In genomic region chr18:76464281-76465259, GRCh38 we compare ENCODE assay signal across 1 cellular context.
TF ChIP-seq lines count a peak whose summit lies in the region.

No MANE protein-coding gene starts in this region.

TF ChIP-seq in GM12878, 131 proteins besides CTCF, POLR2A, EP300 and RAD21:
- no peak for TF ChIP-seq FOS (IDR thresholded peaks at IDR 0.05; ENCODE audit: borderline replicate concordance, extremely low read depth, insufficient read length)
- TF ChIP-seq TCF3 (IDR thresholded peaks at IDR 0.05; ENCODE audit: borderline replicate concordance, insufficient read depth, low read depth, low read length): no peak
- no peak for TF ChIP-seq GABPA (IDR thresholded peaks at IDR 0.05; ENCODE audit: low read depth)
- no peak for TF ChIP-seq USF2 (IDR thresholded peaks at IDR 0.05; ENCODE audit: borderline replicate concordance, low read depth, low read length)
- no peak for TF ChIP-seq TCF7 (IDR thresholded peaks at IDR 0.05; ENCODE audit: borderline replicate concordance)
- TF ChIP-seq CUX1 (IDR thresholded peaks at IDR 0.05; ENCODE audit: insufficient replicate concordance, low read depth, low read length): no peak
- TF ChIP-seq REST (IDR thresholded peaks at IDR 0.05; ENCODE audit: low read depth, low read length): no peak
- TF ChIP-seq SPI1 (IDR thresholded peaks at IDR 0.05; ENCODE audit: borderline replicate concordance, insufficient read depth, low read depth, low read length): no peak
- TF ChIP-seq SUZ12 (IDR thresholded peaks at IDR 0.05; ENCODE audit: unreplicated experiment): no peak
- no peak for TF ChIP-seq POLR2AphosphoS5 (IDR thresholded peaks at IDR 0.05; ENCODE audit: low read length)
- TF ChIP-seq EZH2 (IDR thresholded peaks at IDR 0.05; ENCODE audit: borderline replicate concordance, control insufficient read depth, low read depth, low read length): no peak
- no peak for TF ChIP-seq CHD2 (IDR thresholded peaks at IDR 0.05; ENCODE audit: borderline replicate concordance, low read depth, low read length)
- TF ChIP-seq ZBTB40 (IDR thresholded peaks at IDR 0.05; ENCODE audit: borderline replicate concordance): no peak
- no peak for TF ChIP-seq ZNF207 (IDR thresholded peaks at IDR 0.05; ENCODE audit: borderline replicate concordance)
